1 cellular context compared by ENCODE assay signal in the genomic region with DNA sequence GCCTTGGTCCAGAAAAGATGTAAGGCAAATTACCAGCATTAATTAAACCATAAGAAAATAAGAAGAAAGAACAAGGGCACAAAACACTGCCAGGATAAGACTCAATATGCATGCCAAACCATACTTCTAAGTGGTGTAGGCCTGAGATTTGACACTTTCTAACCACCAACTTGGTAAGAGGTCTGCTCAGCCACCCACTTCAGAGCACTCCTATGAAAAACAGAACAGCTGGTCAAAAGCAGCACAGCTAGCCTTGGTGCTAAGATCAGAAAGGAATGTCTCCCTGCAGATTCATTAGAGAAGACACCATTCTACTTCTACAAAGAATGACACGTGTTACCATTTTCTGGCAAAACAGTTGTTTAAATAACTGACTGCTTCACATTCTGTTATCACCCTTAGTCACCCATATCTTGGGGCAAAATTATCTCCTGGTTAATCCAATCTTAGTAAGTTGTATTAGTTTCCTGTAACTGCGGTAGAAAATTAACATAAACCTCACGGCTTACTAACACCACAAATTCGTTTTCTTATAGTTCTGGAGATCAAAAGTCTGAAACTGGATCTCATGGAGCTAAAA.
TF ChIP-seq lines count a peak whose summit lies in the region.

No MANE protein-coding gene starts in this region.

TF ChIP-seq in GM12878, 131 proteins besides CTCF, POLR2A, EP300 and RAD21:
- TF ChIP-seq, protein P1, sequence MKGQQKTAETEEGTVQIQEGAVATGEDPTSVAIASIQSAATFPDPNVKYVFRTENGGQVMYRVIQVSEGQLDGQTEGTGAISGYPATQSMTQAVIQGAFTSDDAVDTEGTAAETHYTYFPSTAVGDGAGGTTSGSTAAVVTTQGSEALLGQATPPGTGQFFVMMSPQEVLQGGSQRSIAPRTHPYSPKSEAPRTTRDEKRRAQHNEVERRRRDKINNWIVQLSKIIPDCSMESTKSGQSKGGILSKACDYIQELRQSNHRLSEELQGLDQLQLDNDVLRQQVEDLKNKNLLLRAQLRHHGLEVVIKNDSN (IDR thresholded peaks at IDR 0.05; ENCODE audit: borderline replicate concordance, extremely low read length, insufficient read depth, low read depth, low read length), result no peak
- TF ChIP-seq CBFB (IDR thresholded peaks at IDR 0.05; ENCODE audit: low read depth) (no peak), WRNIP1 (IDR thresholded peaks at IDR 0.05; ENCODE audit: borderline replicate concordance, low read depth, low read length) (no peak), ZNF24 (IDR thresholded peaks at IDR 0.05) (no peak), RELA (IDR thresholded peaks at IDR 0.05; ENCODE audit: borderline replicate concordance, partially characterized antibody) (no peak), RAD51 (IDR thresholded peaks at IDR 0.05) (no peak), CEBPB (IDR thresholded peaks at IDR 0.05; ENCODE audit: borderline replicate concordance in 1 of 2, low read depth in 2 of 2, low read length in 2 of 2) (no peak), NBN (IDR thresholded peaks at IDR 0.05) (no peak), BHLHE40 (IDR thresholded peaks at IDR 0.05; ENCODE audit: borderline replicate concordance in 1 of 2, low read depth in 2 of 2, low read length in 1 of 2) (no peak), SRF (IDR thresholded peaks at IDR 0.05; ENCODE audit: low read depth in 2 of 2, low read length in 2 of 2) (no peak), ZZZ3 (IDR thresholded peaks at IDR 0.05; ENCODE audit: control insufficient read depth, insufficient read length, low read depth) (no peak)
- TF ChIP-seq, protein P2, sequence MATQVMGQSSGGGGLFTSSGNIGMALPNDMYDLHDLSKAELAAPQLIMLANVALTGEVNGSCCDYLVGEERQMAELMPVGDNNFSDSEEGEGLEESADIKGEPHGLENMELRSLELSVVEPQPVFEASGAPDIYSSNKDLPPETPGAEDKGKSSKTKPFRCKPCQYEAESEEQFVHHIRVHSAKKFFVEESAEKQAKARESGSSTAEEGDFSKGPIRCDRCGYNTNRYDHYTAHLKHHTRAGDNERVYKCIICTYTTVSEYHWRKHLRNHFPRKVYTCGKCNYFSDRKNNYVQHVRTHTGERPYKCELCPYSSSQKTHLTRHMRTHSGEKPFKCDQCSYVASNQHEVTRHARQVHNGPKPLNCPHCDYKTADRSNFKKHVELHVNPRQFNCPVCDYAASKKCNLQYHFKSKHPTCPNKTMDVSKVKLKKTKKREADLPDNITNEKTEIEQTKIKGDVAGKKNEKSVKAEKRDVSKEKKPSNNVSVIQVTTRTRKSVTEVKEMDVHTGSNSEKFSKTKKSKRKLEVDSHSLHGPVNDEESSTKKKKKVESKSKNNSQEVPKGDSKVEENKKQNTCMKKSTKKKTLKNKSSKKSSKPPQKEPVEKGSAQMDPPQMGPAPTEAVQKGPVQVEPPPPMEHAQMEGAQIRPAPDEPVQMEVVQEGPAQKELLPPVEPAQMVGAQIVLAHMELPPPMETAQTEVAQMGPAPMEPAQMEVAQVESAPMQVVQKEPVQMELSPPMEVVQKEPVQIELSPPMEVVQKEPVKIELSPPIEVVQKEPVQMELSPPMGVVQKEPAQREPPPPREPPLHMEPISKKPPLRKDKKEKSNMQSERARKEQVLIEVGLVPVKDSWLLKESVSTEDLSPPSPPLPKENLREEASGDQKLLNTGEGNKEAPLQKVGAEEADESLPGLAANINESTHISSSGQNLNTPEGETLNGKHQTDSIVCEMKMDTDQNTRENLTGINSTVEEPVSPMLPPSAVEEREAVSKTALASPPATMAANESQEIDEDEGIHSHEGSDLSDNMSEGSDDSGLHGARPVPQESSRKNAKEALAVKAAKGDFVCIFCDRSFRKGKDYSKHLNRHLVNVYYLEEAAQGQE (IDR thresholded peaks at IDR 0.05; ENCODE audit: low read depth, low read length), result no peak
- TF ChIP-seq, protein P3, sequence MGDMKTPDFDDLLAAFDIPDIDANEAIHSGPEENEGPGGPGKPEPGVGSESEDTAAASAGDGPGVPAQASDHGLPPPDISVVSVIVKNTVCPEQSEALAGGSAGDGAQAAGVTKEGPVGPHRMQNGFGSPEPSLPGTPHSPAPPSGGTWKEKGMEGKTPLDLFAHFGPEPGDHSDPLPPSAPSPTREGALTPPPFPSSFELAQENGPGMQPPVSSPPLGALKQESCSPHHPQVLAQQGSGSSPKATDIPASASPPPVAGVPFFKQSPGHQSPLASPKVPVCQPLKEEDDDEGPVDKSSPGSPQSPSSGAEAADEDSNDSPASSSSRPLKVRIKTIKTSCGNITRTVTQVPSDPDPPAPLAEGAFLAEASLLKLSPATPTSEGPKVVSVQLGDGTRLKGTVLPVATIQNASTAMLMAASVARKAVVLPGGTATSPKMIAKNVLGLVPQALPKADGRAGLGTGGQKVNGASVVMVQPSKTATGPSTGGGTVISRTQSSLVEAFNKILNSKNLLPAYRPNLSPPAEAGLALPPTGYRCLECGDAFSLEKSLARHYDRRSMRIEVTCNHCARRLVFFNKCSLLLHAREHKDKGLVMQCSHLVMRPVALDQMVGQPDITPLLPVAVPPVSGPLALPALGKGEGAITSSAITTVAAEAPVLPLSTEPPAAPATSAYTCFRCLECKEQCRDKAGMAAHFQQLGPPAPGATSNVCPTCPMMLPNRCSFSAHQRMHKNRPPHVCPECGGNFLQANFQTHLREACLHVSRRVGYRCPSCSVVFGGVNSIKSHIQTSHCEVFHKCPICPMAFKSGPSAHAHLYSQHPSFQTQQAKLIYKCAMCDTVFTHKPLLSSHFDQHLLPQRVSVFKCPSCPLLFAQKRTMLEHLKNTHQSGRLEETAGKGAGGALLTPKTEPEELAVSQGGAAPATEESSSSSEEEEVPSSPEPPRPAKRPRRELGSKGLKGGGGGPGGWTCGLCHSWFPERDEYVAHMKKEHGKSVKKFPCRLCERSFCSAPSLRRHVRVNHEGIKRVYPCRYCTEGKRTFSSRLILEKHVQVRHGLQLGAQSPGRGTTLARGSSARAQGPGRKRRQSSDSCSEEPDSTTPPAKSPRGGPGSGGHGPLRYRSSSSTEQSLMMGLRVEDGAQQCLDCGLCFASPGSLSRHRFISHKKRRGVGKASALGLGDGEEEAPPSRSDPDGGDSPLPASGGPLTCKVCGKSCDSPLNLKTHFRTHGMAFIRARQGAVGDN (IDR thresholded peaks at IDR 0.05), result no peak
- TF ChIP-seq, protein P4, sequence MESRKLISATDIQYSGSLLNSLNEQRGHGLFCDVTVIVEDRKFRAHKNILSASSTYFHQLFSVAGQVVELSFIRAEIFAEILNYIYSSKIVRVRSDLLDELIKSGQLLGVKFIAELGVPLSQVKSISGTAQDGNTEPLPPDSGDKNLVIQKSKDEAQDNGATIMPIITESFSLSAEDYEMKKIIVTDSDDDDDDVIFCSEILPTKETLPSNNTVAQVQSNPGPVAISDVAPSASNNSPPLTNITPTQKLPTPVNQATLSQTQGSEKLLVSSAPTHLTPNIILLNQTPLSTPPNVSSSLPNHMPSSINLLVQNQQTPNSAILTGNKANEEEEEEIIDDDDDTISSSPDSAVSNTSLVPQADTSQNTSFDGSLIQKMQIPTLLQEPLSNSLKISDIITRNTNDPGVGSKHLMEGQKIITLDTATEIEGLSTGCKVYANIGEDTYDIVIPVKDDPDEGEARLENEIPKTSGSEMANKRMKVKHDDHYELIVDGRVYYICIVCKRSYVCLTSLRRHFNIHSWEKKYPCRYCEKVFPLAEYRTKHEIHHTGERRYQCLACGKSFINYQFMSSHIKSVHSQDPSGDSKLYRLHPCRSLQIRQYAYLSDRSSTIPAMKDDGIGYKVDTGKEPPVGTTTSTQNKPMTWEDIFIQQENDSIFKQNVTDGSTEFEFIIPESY (IDR thresholded peaks at IDR 0.05), result no peak
- TF ChIP-seq, protein P5, sequence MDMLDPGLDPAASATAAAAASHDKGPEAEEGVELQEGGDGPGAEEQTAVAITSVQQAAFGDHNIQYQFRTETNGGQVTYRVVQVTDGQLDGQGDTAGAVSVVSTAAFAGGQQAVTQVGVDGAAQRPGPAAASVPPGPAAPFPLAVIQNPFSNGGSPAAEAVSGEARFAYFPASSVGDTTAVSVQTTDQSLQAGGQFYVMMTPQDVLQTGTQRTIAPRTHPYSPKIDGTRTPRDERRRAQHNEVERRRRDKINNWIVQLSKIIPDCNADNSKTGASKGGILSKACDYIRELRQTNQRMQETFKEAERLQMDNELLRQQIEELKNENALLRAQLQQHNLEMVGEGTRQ (IDR thresholded peaks at IDR 0.05; ENCODE audit: borderline replicate concordance, low read depth, low read length), result no peak
- TF ChIP-seq, protein P6, sequence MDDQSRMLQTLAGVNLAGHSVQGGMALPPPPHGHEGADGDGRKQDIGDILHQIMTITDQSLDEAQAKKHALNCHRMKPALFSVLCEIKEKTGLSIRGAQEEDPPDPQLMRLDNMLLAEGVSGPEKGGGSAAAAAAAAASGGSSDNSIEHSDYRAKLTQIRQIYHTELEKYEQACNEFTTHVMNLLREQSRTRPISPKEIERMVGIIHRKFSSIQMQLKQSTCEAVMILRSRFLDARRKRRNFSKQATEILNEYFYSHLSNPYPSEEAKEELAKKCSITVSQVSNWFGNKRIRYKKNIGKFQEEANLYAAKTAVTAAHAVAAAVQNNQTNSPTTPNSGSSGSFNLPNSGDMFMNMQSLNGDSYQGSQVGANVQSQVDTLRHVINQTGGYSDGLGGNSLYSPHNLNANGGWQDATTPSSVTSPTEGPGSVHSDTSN (IDR thresholded peaks at IDR 0.05; ENCODE audit: insufficient replicate concordance, low read depth, low read length), result no peak
